Comparison of ENCODE assay signal across 19 cellular contexts in genomic region chr5:4205408-4205807, GRCh38.
DNase-seq lines count a peak whose midpoint lies in the region; ATAC-seq and TF ChIP-seq lines count a peak whose summit lies in the region.
"Had no signal": no experiment of that assay in that cellular context is flagged by ENCODE, and none has a peak within 500 bp of the region (broad histone marks: within the 10 kb centered on the region; RNA-seq: fewer than 3 reads in every experiment).

No MANE protein-coding gene starts in this region.

- H3K4me1 ChIP-seq in esophagus muscularis mucosa, result peaks cover 0 to 8% (median 6%) of the 10 kb centered on the region in 4 donors
- no peaks in the 10 kb centered on the region for H3K4me1 ChIP-seq in lower lobe of right lung
- H3K4me1 ChIP-seq in thoracic aorta (ENCODE audit: control insufficient read depth in 1 of 2, low read depth in 2 of 2), result no peaks in the 10 kb centered on the region

- TF ChIP-seq CTCF in esophagus muscularis mucosa (IDR thresholded peaks at IDR 0.05) (no peak), lower lobe of right lung (IDR thresholded peaks at IDR 0.05) (no peak), thoracic aorta (IDR thresholded peaks at IDR 0.05) (no peak)

- H3K36me3 ChIP-seq in esophagus muscularis mucosa, result no peaks in the 10 kb centered on the region
- H3K36me3 ChIP-seq in lower lobe of right lung, result no peaks in the 10 kb centered on the region
- no peaks in the 10 kb centered on the region for H3K36me3 ChIP-seq in thoracic aorta
- H3K36me3 ChIP-seq: transverse colon had no signal

- no peak for TF ChIP-seq EP300 in esophagus muscularis mucosa (IDR thresholded peaks at IDR 0.05)

- H3K27me3 ChIP-seq in esophagus muscularis mucosa (peaks cover 0 to 5% (median 0%) of the 10 kb centered on the region in 4 donors), lower lobe of right lung (ENCODE audit: low read depth) (no peaks in the 10 kb centered on the region), thoracic aorta (replicated peaks; ENCODE audit: insufficient read depth) (no peaks in the 10 kb centered on the region)
- H3K27me3 ChIP-seq: transverse colon had no signal

- peak overlapping the region; percentile 60 for H3K27ac ChIP-seq in angular gyrus (ENCODE audit: low read depth, low read length)
- peak overlapping the region; percentile 14 to 57 (median 31) for H3K27ac ChIP-seq in esophagus muscularis mucosa (replicated peaks in 1 of 4)
- peak overlapping the region; percentile 56 for H3K27ac ChIP-seq in lower lobe of right lung
- H3K27ac ChIP-seq in thoracic aorta, result no peak overlapping the region

- DNase-seq in esophagus muscularis mucosa (ENCODE audit: extremely low spot score), result peak; percentile 77
- no peak for DNase-seq in lower lobe of right lung
- DNase-seq in thoracic aorta (ENCODE audit: low spot score), result no peak
- no peak for DNase-seq in NCI-H1092 treated with DMSO at 0.1 percent for 48 hours (lab: John Stamatoyannopoulos, UW)
- DNase-seq in mesenteric fat pad (ENCODE audit: low spot score), result no peak
- DNase-seq in cerebellum (ENCODE audit: low spot score), result no peak
- DNase-seq in NCI-H446 (lab: John Stamatoyannopoulos, UW), result no peak
- DNase-seq: activated naive CD4-positive, alpha-beta T cell treated with anti-CD3 and anti-CD28 coated beads, Interleukin-2, amount 50 U/mL, for 16 hours; activated T-cell treated with anti-CD3 and anti-CD28 coated beads, Interleukin-2, amount 50 U/mL, for 48 hours; CD4-positive, alpha-beta T cell; GDM1; H7; immature natural killer cell; OCI-M1; SHP77 treated with DMSO at 0.1 percent for 48 hours; stimulated activated CD4-positive, alpha-beta T cell treated with anti-CD3 and anti-CD28 coated beads, Interleukin-2, amount 100 ng/mL, for 48 hours; stimulated activated naive CD4-positive, alpha-beta T cell; transverse colon had no signal

- no peaks in the 10 kb centered on the region for H3K9me3 ChIP-seq in esophagus muscularis mucosa
- no peaks in the 10 kb centered on the region for H3K9me3 ChIP-seq in lower lobe of right lung
- no peaks in the 10 kb centered on the region for H3K9me3 ChIP-seq in thoracic aorta
- H3K9me3 ChIP-seq: transverse colon had no signal

- TF ChIP-seq POLR2A in esophagus muscularis mucosa (IDR thresholded peaks at IDR 0.05; ENCODE audit: low read depth), result no peak

- intact Hi-C loops in esophagus muscularis mucosa (cut with DNase I) (no loop called here), lower lobe of right lung (cut with DNase I) (no loop called here)

- ATAC-seq in lower lobe of right lung, result no peak
- no peak for ATAC-seq in thoracic aorta (ENCODE audit: insufficient number of reproducible peaks, low FRiP score, low read depth)

- H3K4me3 ChIP-seq in esophagus muscularis mucosa, result no peak overlapping the region
- no peak overlapping the region for H3K4me3 ChIP-seq in lower lobe of right lung
- peak overlapping the region; percentile 13 for H3K4me3 ChIP-seq in thoracic aorta
- H3K4me3 ChIP-seq: transverse colon had no signal

- 31% methylated on average over 4 of the region's 4 CpGs for WGBS in esophagus muscularis mucosa

Comparison
In these comparisons a context has a peak if more than half of its experiments do, and no peak if none do; other contexts are left out.
1. H3K27ac ChIP-seq: peak in angular gyrus (single experiment), esophagus muscularis mucosa (4 of 4) and lower lobe of right lung (single experiment); none in thoracic aorta (0 of 2).